9 cellular contexts compared by ENCODE assay signal in genomic region chr5:43006411-43007202, GRCh38. TPM values are rescaled to one million over a fixed set of nuclear protein-coding genes. Genes with fewer than 3 reads are reported as not detected.
A peak's percentile ranks its signal among the peaks of the same experiment; 100 is the strongest.
DNase-seq lines count a peak whose midpoint lies in the region; ATAC-seq and TF ChIP-seq lines count a peak whose summit lies in the region.
"Had no signal": no experiment of that assay in that cellular context is flagged by ENCODE, and none has a peak within 500 bp of the region (broad histone marks: within the 10 kb centered on the region; RNA-seq: fewer than 3 reads in every experiment).

No MANE protein-coding gene starts in this region.

- POLR2A ChIA-PET in activated B cell treated with CpG ODN at 0.5 μM for 24 hours (lab: Charles Lee), result interaction anchor here (0.5 to 6.3 kb wide), 10 partner anchors 8 to 1097 kb away, joined by 4 to 384 read pairs (median 78); partner anchors contain the start of genes ANXA2R and ZNF131

- intact Hi-C loops in activated B cell treated with CpG ODN at 0.5 μM for 24 hours (cut with micrococcal nuclease), result loop anchor here (2.0 to 5.0 kb wide), 4 partner anchors 14 to 596 kb away; partner anchors contain the start of genes NNT, PAIP1 and TMEM267

- no peaks in the 10 kb centered on the region for H3K27me3 ChIP-seq in GM23248 (replicated peaks; ENCODE audit: insufficient read depth)

- CTCF ChIA-PET in activated B cell treated with CpG ODN at 0.5 μM for 24 hours (lab: Charles Lee), result interaction anchor here (1.1 to 4.5 kb wide), 5 partner anchors 12 to 57 kb away, joined by 3 to 75 read pairs (median 25); partner anchors contain the start of gene ANXA2R

- peaks cover 21% of the 10 kb centered on the region for H3K4me1 ChIP-seq in GM23248 (ENCODE audit: insufficient read depth)

- peaks cover 36% of the 10 kb centered on the region for H3F3A ChIP-seq in GM23248 (ENCODE audit: insufficient read depth)

- no peaks in the 10 kb centered on the region for H3K9me2 ChIP-seq in GM23248 (ENCODE audit: insufficient read depth)

- WGBS in GM23248 (ENCODE audit: low coverage in 1 of 2, low lambda C conversion rate in 2 of 2, missing lambda C conversion rate in 2 of 2), 2 experiments, result 46 to 48% methylated on average over 19 of the region's 19 CpGs

- H3K4me3 Mint-ChIP-seq in activated B cell treated with CpG ODN at 0.5 μM for 24 hours, result peak overlapping the region; percentile 89

- H3K4me3 ChIP-seq in GM23248, result peak overlapping the region; percentile 78
- peak overlapping the region; percentile 55 for H3K4me3 ChIP-seq in fibroblast of pulmonary artery (replicated peaks; ENCODE audit: low read depth, low read length)
- H3K4me3 ChIP-seq in skin epidermis, result peak overlapping the region; percentile 31 to 62 (median 38)

- peak overlapping the region; percentile 90 for H2AFZ ChIP-seq in GM23248

- no peaks in the 10 kb centered on the region for H4K20me1 ChIP-seq in GM23248 (ENCODE audit: insufficient read depth)

- no peaks in the 10 kb centered on the region for H3K36me3 ChIP-seq in GM23248 (ENCODE audit: low read depth)
- H3K36me3 ChIP-seq: thyroid gland had no signal

- no peaks in the 10 kb centered on the region for H3K9me3 Mint-ChIP-seq in activated B cell treated with CpG ODN at 0.5 μM for 24 hours

- H3K4me2 ChIP-seq in GM23248 (ENCODE audit: unreplicated experiment), result peak overlapping the region; percentile 88

- H3K79me2 ChIP-seq in GM23248 (ENCODE audit: insufficient read depth), result no peaks in the 10 kb centered on the region

- peak; percentile 22 for DNase-seq in GM23248
- no peak for DNase-seq in activated B cell treated with CpG ODN at 0.5 μM for 24 hours
- DNase-seq in fibroblast of pulmonary artery (ENCODE audit: low read depth), result peak; percentile 85
- DNase-seq in foreskin melanocyte, result no peak

- H3K36me3 Mint-ChIP-seq in activated B cell treated with CpG ODN at 0.5 μM for 24 hours (ENCODE audit: low read depth), result peaks cover 14% of the 10 kb centered on the region

- in situ Hi-C loops in GM23248 (cut with MboI), result no loop called here

- ATAC-seq in activated B cell treated with CpG ODN at 0.5 μM for 24 hours (ENCODE audit: low read depth) (no peak), HG02981 (IDR thresholded peaks at IDR 0.05; ENCODE audit: unreplicated experiment) (no peak), HG02610 (IDR thresholded peaks at IDR 0.05; ENCODE audit: unreplicated experiment) (no peak), GM19463 (IDR thresholded peaks at IDR 0.05; ENCODE audit: unreplicated experiment) (no peak)

- H3K9ac ChIP-seq in GM23248, result peak overlapping the region; percentile 90

- H3K27ac Mint-ChIP-seq in activated B cell treated with CpG ODN at 0.5 μM for 24 hours, result peak overlapping the region; percentile 98

- peaks cover 30% of the 10 kb centered on the region for H3K4me1 Mint-ChIP-seq in activated B cell treated with CpG ODN at 0.5 μM for 24 hours

- no peaks in the 10 kb centered on the region for H3K9me3 ChIP-seq in GM23248 (ENCODE audit: low read depth)
- H3K9me3 ChIP-seq: thyroid gland had no signal

- peaks cover 2% of the 10 kb centered on the region for H3K27me3 Mint-ChIP-seq in activated B cell treated with CpG ODN at 0.5 μM for 24 hours

- peak overlapping the region; percentile 92 for H3K27ac ChIP-seq in GM23248
- H3K27ac ChIP-seq in skin epidermis, result peak overlapping the region in 19 of 21 experiments; percentile 77 to 98 (median 91)

- TF ChIP-seq CTCF in activated B cell treated with CpG ODN at 0.5 μM for 24 hours (IDR thresholded peaks at IDR 0.05) (no peak), fibroblast of pulmonary artery (IDR thresholded peaks at IDR 0.05; ENCODE audit: low read length, missing control alignments) (no peak)

RNA-seq across cellular contexts. Expression of gene ANXA2R, which starts 33.5 kb away (rescaled TPM):
- total RNA-seq in GM23248 (2014; rRNA removed; shearing (Covaris generic)), result 0.13 and 1.2 TPM in 2 replicates
- 0.35 and 0.56 TPM in 2 replicates for polyA plus RNA-seq in GM23248 (2016; fragmentation: Nextera tagmentation; extraction: Ambion mirVana)
- total RNA-seq in activated B cell treated with CpG ODN at 0.5 μM for 24 hours, result 6.7 and 7.9 TPM in 2 replicates

Comparison
In these comparisons a context has a peak if more than half of its experiments do, and no peak if none do; other contexts are left out.
1. DNase-seq: peak in GM23248 (single experiment) and fibroblast of pulmonary artery (single experiment); none in activated B cell treated with CpG ODN at 0.5 μM for 24 hours (single experiment) and foreskin melanocyte (single experiment).
2. Peak in every context shown above with its lines, with median percentiles within 50 percentile points of each other: H3K4me3 ChIP-seq.